27 cellular contexts compared by ENCODE assay signal in the genomic region with DNA sequence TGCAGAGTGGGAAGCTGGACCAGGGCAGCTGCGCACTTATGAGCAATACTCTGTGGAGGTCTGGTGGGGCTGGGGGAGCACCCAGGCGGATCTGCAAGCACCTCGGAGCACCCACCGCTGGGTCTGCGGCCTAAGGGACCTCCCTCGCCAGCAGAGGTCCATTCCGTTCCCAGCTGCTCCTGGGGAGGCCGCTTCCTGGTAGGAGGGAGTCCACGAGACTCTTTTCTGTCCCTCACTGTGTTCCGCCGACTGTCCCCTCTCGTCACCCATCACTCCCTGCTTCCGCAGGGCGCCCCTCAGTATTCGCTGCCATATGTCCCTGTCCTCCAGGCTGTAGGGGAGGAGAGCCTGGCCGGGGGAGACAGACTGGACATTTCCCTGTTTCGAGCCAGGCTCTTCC.
"Had no signal": no experiment of that assay in that cellular context is flagged by ENCODE, and none has a peak within 500 bp of the region (broad histone marks: within the 10 kb centered on the region; RNA-seq: fewer than 3 reads in every experiment).

No MANE protein-coding gene starts in this region.

- H3K27me3 ChIP-seq: ovary, spleen, stomach, thyroid gland, tibial nerve, upper lobe of left lung, vagina had no signal

- H3K4me3 ChIP-seq: ovary, psoas muscle, skin epidermis, smooth muscle cell, spleen, stomach, thoracic aorta, thyroid gland, tibial nerve, upper lobe of left lung, vagina had no signal

- DNase-seq: naive thymus-derived CD8-positive, alpha-beta T cell; nephron progenitor cell; occipital lobe; psoas muscle; spleen; stimulated activated CD4-positive, alpha-beta T cell treated with anti-CD3 and anti-CD28 coated beads, Interleukin-12 subunit alpha, Interleukin-12 subunit beta, amount 100 ng/mL, for 4 hours; stimulated activated CD4-positive, alpha-beta T cell treated with anti-CD3 and anti-CD28 coated beads, Interleukin-1b, Interleukin-23, amount 100 ng/mL, for 48 hours; stimulated activated CD4-positive, alpha-beta T cell treated with anti-CD3 and anti-CD28 coated beads, Interleukin-4, amount 100 ng/mL, for 1 hour; stimulated activated CD4-positive, alpha-beta T cell treated with anti-CD3 and anti-CD28 coated beads, Interleukin-4, amount 100 ng/mL, for 4 hours; stimulated activated CD8-positive, alpha-beta memory T cell treated with anti-CD3 and anti-CD28 coated beads, Interleukin-4, amount 100 ng/mL, for 48 hours; stimulated activated naive CD4-positive, alpha-beta T cell treated with Interleukin-2 at 50 U/mL for 16 hours; stomach; thyroid gland; trophoblast cell had no signal

- H2AFZ ChIP-seq: parathyroid adenoma had no signal

- H3K9ac ChIP-seq: parathyroid adenoma had no signal

- H3K9me3 ChIP-seq: ovary, psoas muscle, spleen, stomach, thoracic aorta, thyroid gland, tibial nerve, upper lobe of left lung, vagina had no signal

- H3K4me1 ChIP-seq: parathyroid adenoma, thyroid gland, upper lobe of left lung, vagina had no signal

- FAIRE-seq: urothelium cell line had no signal

- ATAC-seq: naive thymus-derived CD8-positive, alpha-beta T cell; natural killer cell treated with Interleukin-12 subunit alpha and Interleukin-12 subunit beta and Interleukin-15 and Interleukin-18, amount 100 ng/mL, for 72 hours; psoas muscle; right cardiac atrium; sciatic nerve; stimulated activated memory B cell treated with anti-CD40 and anti-IgM and Interleukin-4, amounts not matched to agents 10 μg/mL and 1 μg/mL and 100 μg/mL, for 72 hours had no signal

- H3K4me2 ChIP-seq: smooth muscle cell had no signal

- H3K27ac ChIP-seq: ovary, parathyroid adenoma, psoas muscle, skin epidermis, stomach, thoracic aorta, thyroid gland, tibial nerve, upper lobe of left lung, vagina had no signal

- H3K79me2 ChIP-seq: parathyroid adenoma had no signal

- H3K36me3 ChIP-seq: ovary had no signal
